ENCODE assay signal across 8 cellular contexts in genomic region chr15:89442671-89443307, GRCh38. TPM values are rescaled to one million over a fixed set of nuclear protein-coding genes. Genes with fewer than 3 reads are reported as not detected.
DNase-seq lines count a peak whose midpoint lies in the region; ATAC-seq and TF ChIP-seq lines count a peak whose summit lies in the region.

No MANE protein-coding gene starts in this region.

- peaks cover 12% of the 10 kb centered on the region for H3K27me3 Mint-ChIP-seq in GM23338 (ENCODE audit: insufficient read depth, low read depth, poor library complexity)
- H3K27me3 Mint-ChIP-seq in activated naive CD8-positive, alpha-beta T cell treated with anti-CD3 and anti-CD28 coated beads, Interleukin-2, amount 10 ng/mL, durations not matched to agents 7 days and 5 days, result peaks cover 18% of the 10 kb centered on the region

- H3K4me1 ChIP-seq in GM23338 (ENCODE audit: insufficient read depth), result peaks cover 16% of the 10 kb centered on the region

- no peaks in the 10 kb centered on the region for H4K20me1 ChIP-seq in GM23338 (replicated peaks; ENCODE audit: insufficient read depth)

- H3K9me2 ChIP-seq in GM23338 (ENCODE audit: insufficient read depth), result no peaks in the 10 kb centered on the region

- no peak overlapping the region for H3K4me3 ChIP-seq in GM23338

- H3K27ac ChIP-seq in GM23338 (ENCODE audit: low read depth), result no peak overlapping the region

- H3K36me3 Mint-ChIP-seq in GM23338 (ENCODE audit: low read depth), result no peaks in the 10 kb centered on the region
- no peaks in the 10 kb centered on the region for H3K36me3 Mint-ChIP-seq in activated naive CD8-positive, alpha-beta T cell treated with anti-CD3 and anti-CD28 coated beads, Interleukin-2, amount 10 ng/mL, durations not matched to agents 7 days and 5 days

- no peaks in the 10 kb centered on the region for H3K79me2 ChIP-seq in GM23338 (replicated peaks; ENCODE audit: insufficient read depth)

- H3K27ac Mint-ChIP-seq in GM23338, result no peak overlapping the region
- H3K27ac Mint-ChIP-seq in activated naive CD8-positive, alpha-beta T cell treated with anti-CD3 and anti-CD28 coated beads, Interleukin-2, amount 10 ng/mL, durations not matched to agents 7 days and 5 days, result no peak overlapping the region

- no peak overlapping the region for H3K4me3 Mint-ChIP-seq in GM23338
- no peak overlapping the region for H3K4me3 Mint-ChIP-seq in activated naive CD8-positive, alpha-beta T cell treated with anti-CD3 and anti-CD28 coated beads, Interleukin-2, amount 10 ng/mL, durations not matched to agents 7 days and 5 days

- H3K36me3 ChIP-seq in GM23338 (ENCODE audit: insufficient read depth), result no peaks in the 10 kb centered on the region

- peak; percentile 61 for DNase-seq in CD1c-positive myeloid dendritic cell (ENCODE audit: extremely low spot score)
- DNase-seq in GM23338 (ENCODE audit: low spot score), result peak; percentile 94
- peak; percentile 26 for DNase-seq in NOMO-1 treated with dmso at 0.1 percent for 144 hours (lab: John Stamatoyannopoulos, UW; ENCODE audit: unreplicated experiment)
- DNase-seq in activated naive CD8-positive, alpha-beta T cell treated with anti-CD3 and anti-CD28 coated beads, Interleukin-2, amount 10 ng/mL, durations not matched to agents 7 days and 5 days, result peak; percentile 73
- DNase-seq in inferior parietal cortex (ENCODE audit: extremely low spot score), result peak; percentile 73
- peak; percentile 31 for DNase-seq in stimulated activated CD8-positive, alpha-beta memory T cell treated with anti-CD3 and anti-CD28 coated beads, Interleukin-4, amount 100 ng/mL, for 24 hours (ENCODE audit: low read depth)
- no peak for DNase-seq in omental fat pad (ENCODE audit: low spot score)

- H3K4me1 Mint-ChIP-seq in GM23338, result peaks cover 30% of the 10 kb centered on the region
- H3K4me1 Mint-ChIP-seq in activated naive CD8-positive, alpha-beta T cell treated with anti-CD3 and anti-CD28 coated beads, Interleukin-2, amount 10 ng/mL, durations not matched to agents 7 days and 5 days, result peaks cover 2% of the 10 kb centered on the region

- no peak overlapping the region for H3K4me2 ChIP-seq in GM23338

- TF ChIP-seq CTCF in GM23338 (conservative IDR thresholded peaks at IDR 0.05; ENCODE audit: low read depth in 2 of 2) (peak; percentile 88 to 95), omental fat pad (IDR thresholded peaks at IDR 0.05) (no peak)

- no peaks in the 10 kb centered on the region; the same call in 2 of the 3 replicates for H3K9me3 Mint-ChIP-seq in GM23338
- H3K9me3 Mint-ChIP-seq in activated naive CD8-positive, alpha-beta T cell treated with anti-CD3 and anti-CD28 coated beads, Interleukin-2, amount 10 ng/mL, durations not matched to agents 7 days and 5 days, result no peaks in the 10 kb centered on the region

- H2AFZ ChIP-seq in GM23338, result peak overlapping the region; percentile 69; the same call in 1 of the 2 replicates

- POLR2A ChIA-PET in activated naive CD8-positive, alpha-beta T cell treated with anti-CD3 and anti-CD28 coated beads, Interleukin-2, amount 10 ng/mL, durations not matched to agents 7 days and 5 days (lab: Charles Lee), result no interaction called here

- H3K27me3 ChIP-seq in GM23338 (ENCODE audit: insufficient read depth), result 0 out of 2 replicates have a peak, but pooled peaks cover 3% of the 10 kb centered on the region

- no peaks in the 10 kb centered on the region for H3F3A ChIP-seq in GM23338 (replicated peaks; ENCODE audit: low read depth)

- ATAC-seq in GM23338, result peak; percentile 88
- ATAC-seq in activated naive CD8-positive, alpha-beta T cell treated with anti-CD3 and anti-CD28 coated beads, Interleukin-2, amount 10 ng/mL, durations not matched to agents 7 days and 5 days (ENCODE audit: low read depth), result peak; percentile 59
- no peak for ATAC-seq in HG02840 (IDR thresholded peaks at IDR 0.05; ENCODE audit: low FRiP score, unreplicated experiment)
- ATAC-seq in omental fat pad (ENCODE audit: low FRiP score), result no peak

TF ChIP-seq in GM23338, 12 proteins besides CTCF, POLR2A, EP300 and RAD21:
- TF ChIP-seq POLR2AphosphoS5 (IDR thresholded peaks at IDR 0.05; ENCODE audit: low read depth) (no peak), STAT1 (IDR thresholded peaks at IDR 0.05; ENCODE audit: unreplicated experiment) (no peak), ETS1 (IDR thresholded peaks at IDR 0.05) (no peak), ZNF114 (CRISPR knock-in tag; IDR thresholded peaks at IDR 0.05) (no peak), EZH2phosphoT487 (IDR thresholded peaks at IDR 0.05; ENCODE audit: unreplicated experiment) (no peak), ZNF331 (CRISPR knock-in tag; IDR thresholded peaks at IDR 0.05; ENCODE audit: low read depth) (no peak), ZNF462 (CRISPR knock-in tag; IDR thresholded peaks at IDR 0.05) (no peak), CREB1 (CRISPR knock-in tag; IDR thresholded peaks at IDR 0.05; ENCODE audit: low read depth) (no peak)

RNA-seq across cellular contexts. Expression of gene RHCG, which starts 53.6 kb away (rescaled TPM):
- 0.63 TPM in 1 of 2 replicates, not detected in the other for total RNA-seq in GM23338 (2014; rRNA removed; shearing (Covaris generic))
- polyA plus RNA-seq in GM23338 (2016; fragmentation: Nextera tagmentation; extraction: Ambion mirVana), result 0.21 and 0.35 TPM in 2 replicates
- total RNA-seq in activated naive CD8-positive, alpha-beta T cell treated with anti-CD3 and anti-CD28 coated beads, Interleukin-2, amount 10 ng/mL, durations not matched to agents 7 days and 5 days, result not detected
- 10 to 100 TPM in 1 of 4 donors, under 1 TPM in 1, not detected in 2; 0.46 to 15.5 TPM for total RNA-seq in omental fat pad

Comparison
In these comparisons a context has a peak if more than half of its experiments do, and no peak if none do; other contexts are left out.
1. ATAC-seq: peak in GM23338 (single experiment) and activated naive CD8-positive, alpha-beta T cell treated with anti-CD3 and anti-CD28 coated beads, Interleukin-2, amount 10 ng/mL, durations not matched to agents 7 days and 5 days (single experiment); none in HG02840 (single experiment) and omental fat pad (single experiment).
2. CTCF ChIP-seq: peak in GM23338 (2 of 2); none in omental fat pad (0 of 3).